ENCODE assay signal across 19 cellular contexts in the genomic region with DNA sequence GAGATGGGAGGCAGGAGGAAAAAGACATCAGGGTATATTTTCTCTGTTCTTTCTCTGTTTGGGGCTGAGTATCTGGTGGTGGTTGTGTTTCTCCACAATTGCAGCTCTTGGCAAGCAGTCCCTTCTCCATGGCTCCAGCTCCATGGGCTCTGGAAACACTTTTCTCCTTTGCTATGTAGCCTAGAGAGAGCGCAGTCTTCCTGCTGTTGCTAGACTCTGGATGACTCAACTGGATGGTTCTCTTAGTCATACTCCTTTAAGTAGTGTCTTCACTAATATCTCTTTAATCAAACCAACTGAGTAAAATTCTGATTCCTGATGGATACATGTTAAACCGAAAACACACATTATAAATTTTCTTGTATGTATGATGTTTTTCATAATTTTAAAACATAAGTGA. TPM values are rescaled to one million over a fixed set of nuclear protein-coding genes. Genes with fewer than 3 reads are reported as not detected.
DNase-seq lines count a peak whose midpoint lies in the region; ATAC-seq and TF ChIP-seq lines count a peak whose summit lies in the region.
"Had no signal": no experiment of that assay in that cellular context is flagged by ENCODE, and none has a peak within 500 bp of the region (broad histone marks: within the 10 kb centered on the region; RNA-seq: fewer than 3 reads in every experiment).

No MANE protein-coding gene starts in this region.

- ATAC-seq in HCT116 (no peak), GM18517 (IDR thresholded peaks at IDR 0.05; ENCODE audit: unreplicated experiment) (no peak)
- ATAC-seq: activated T-cell treated with anti-CD3 and anti-CD28 coated beads, Interleukin-2, amount 50 U/mL, for 72 hours had no signal

- no peaks in the 10 kb centered on the region for H3K27me3 ChIP-seq in HCT116 (ENCODE audit: insufficient read depth, low read length)
- no peaks in the 10 kb centered on the region for H3K27me3 ChIP-seq in ovary
- H3K27me3 ChIP-seq: uterus had no signal

- H3K36me3 ChIP-seq in HCT116 (ENCODE audit: control insufficient read depth in 1 of 2, insufficient read depth in 2 of 2, low read length in 2 of 2), result no peaks in the 10 kb centered on the region
- no peaks in the 10 kb centered on the region for H3K36me3 ChIP-seq in ovary
- H3K36me3 ChIP-seq: uterus had no signal

- WGBS in ovary, 3 donors, result 90 to 94% (median 92%) methylated on average over 2 of the region's 2 CpGs

- no peak for TF ChIP-seq RAD21 in HCT116 (IDR thresholded peaks at IDR 0.05; ENCODE audit: low read depth)

- RAD21 ChIA-PET in HCT116 (lab: Charles Lee; ENCODE audit: low non-redundant PET in 1 of 2, low total read pairs in 2 of 2, uncharacterized antibody in 2 of 2, unreplicated experiment in 2 of 2), result no interaction called here

- peaks cover 9% of the 10 kb centered on the region for H3K9me3 Mint-ChIP-seq in nephron
- H3K9me3 Mint-ChIP-seq: CD4-positive, CD25-positive, alpha-beta regulatory T cell had no signal

- H3K4me1 Mint-ChIP-seq in nephron, result peaks cover 18% of the 10 kb centered on the region

- intact Hi-C loops in HCT116 (cut with micrococcal nuclease), result loop anchor here (5.0 to 10.0 kb wide), 4 partner anchors 254 to 836 kb away; a partner anchor contains a TSS
- intact Hi-C loops in ovary (cut with DNase I), result no loop called here

- no peaks in the 10 kb centered on the region for H4K20me1 ChIP-seq in HCT116 (ENCODE audit: insufficient read depth)

- POLR2A ChIA-PET in HCT116 (lab: Charles Lee), result interaction anchor here (1.2 kb wide), 1 partner anchor 9 kb away, joined by 4 read pairs; a partner anchor contains a TSS

- H3K79me2 ChIP-seq in HCT116 (ENCODE audit: insufficient read depth, low read length), result peaks cover 4% of the 10 kb centered on the region; the same call in 1 of the 2 replicates

- no peaks in the 10 kb centered on the region for H3K9me2 ChIP-seq in HCT116 (ENCODE audit: insufficient read depth)

- no TSS peak for BruUV-seq in HCT116 (replicated peaks; lab: Mats Ljungman, UMichigan)

- no peak overlapping the region for H3K4me2 ChIP-seq in HCT116 (ENCODE audit: low read length)
- H3K4me2 ChIP-seq: KMS-11 had no signal

- H3K27ac Mint-ChIP-seq in nephron, result no peak overlapping the region
- H3K27ac Mint-ChIP-seq: activated T-cell treated with anti-CD3 and anti-CD28 coated beads, Interleukin-2, amount 50 U/mL, for 72 hours had no signal

- peaks cover 12 to 29% of the 10 kb centered on the region in 2 experiments for H3K4me1 ChIP-seq in HCT116 (ENCODE audit: control insufficient read depth in 1 of 2, insufficient read depth in 2 of 2, low read length in 2 of 2)
- H3K4me1 ChIP-seq in ovary (ENCODE audit: insufficient read depth), result peaks cover 1% of the 10 kb centered on the region

- H3K4me3 ChIP-seq in HCT116 (replicated peaks in 1 of 2; ENCODE audit: low read depth in 1 of 2, low read length in 2 of 2), result no peak overlapping the region
- H3K4me3 ChIP-seq in choroid plexus epithelial cell (ENCODE audit: low read depth, low read length), result no peak overlapping the region
- H3K4me3 ChIP-seq in ovary, result no peak overlapping the region
- H3K4me3 ChIP-seq: uterus had no signal

- H3K4me3 Mint-ChIP-seq in nephron, result peak overlapping the region in 2 of 3 experiments; percentile 25 to 63

- peaks cover 10% of the 10 kb centered on the region for H3K27me3 Mint-ChIP-seq in nephron (ENCODE audit: low read depth)

- H3K9ac ChIP-seq in HCT116 (ENCODE audit: low read length), result no peak overlapping the region
- H3K9ac ChIP-seq: KMS-11 had no signal

- no peak for DNase-seq in HCT116 (ENCODE audit: low read depth, low spot score)
- DNase-seq in RKO (ENCODE audit: low spot score), result peak; percentile 89
- DNase-seq in choroid plexus epithelial cell (ENCODE audit: low read depth), result peak; percentile 75
- no peak for DNase-seq in ovary
- no peak for DNase-seq in activated naive CD4-positive, alpha-beta T cell treated with Interleukin-2 at 50 U/mL for 16 hours
- DNase-seq: activated T-cell treated with anti-CD3 and anti-CD28 coated beads, Interleukin-2, amount 50 U/mL, for 72 hours; aorta; CD4-positive, CD25-positive, alpha-beta regulatory T cell; effector CD8-positive, alpha-beta T cell; GDM1; GOT3; NCI-H1694 treated with DMSO at 0.1 percent for 48 hours; NCI-H748 treated with DMSO at 0.1 percent for 48 hours; stimulated activated CD4-positive, alpha-beta T cell treated with anti-CD3 and anti-CD28 coated beads, Interleukin-4, amount 100 ng/mL, for 1 hour; T-helper 2 cell; uterus had no signal

- no peak overlapping the region for H3K27ac ChIP-seq in HCT116 (ENCODE audit: low read depth, low read length)
- H3K27ac ChIP-seq in ovary, result no peak overlapping the region
- H3K27ac ChIP-seq: KMS-11, uterus had no signal

- TF ChIP-seq EP300 in ovary (IDR thresholded peaks at IDR 0.05), result no peak

- no peak for TF ChIP-seq POLR2A in HCT116 (IDR thresholded peaks at IDR 0.05; ENCODE audit: borderline replicate concordance, extremely low read depth, insufficient read depth, insufficient read length)
- no peak for TF ChIP-seq POLR2A in ovary (IDR thresholded peaks at IDR 0.05)

- H3K36me3 Mint-ChIP-seq in nephron (ENCODE audit: low read depth), result peaks cover 15% of the 10 kb centered on the region
- H3K36me3 Mint-ChIP-seq: CD4-positive, CD25-positive, alpha-beta regulatory T cell had no signal

- no peaks in the 10 kb centered on the region for H3K9me3 ChIP-seq in HCT116 (ENCODE audit: control insufficient read depth in 1 of 2, insufficient read depth in 1 of 2, low read depth in 1 of 2, low read length in 2 of 2)
- H3K9me3 ChIP-seq in ovary, result no peaks in the 10 kb centered on the region
- H3K9me3 ChIP-seq: uterus had no signal

- CTCF ChIA-PET in HCT116 (lab: Charles Lee), result interaction anchor here (1.3 kb wide), 1 partner anchor 159 kb away, joined by 3 read pairs; no protein-coding TSS in a partner anchor

- TF ChIP-seq CTCF in HCT116 (IDR thresholded peaks at IDR 0.05 in 2 of 3, conservative IDR thresholded peaks at IDR 0.05 in 1 of 3; ENCODE audit: borderline replicate concordance in 1 of 3, insufficient read depth in 1 of 3, low read depth in 2 of 3, low read length in 2 of 3) (no peak), choroid plexus epithelial cell (conservative IDR thresholded peaks at IDR 0.05; ENCODE audit: low read depth, low read length) (peak; percentile 8), nephron (IDR thresholded peaks at IDR 0.05; ENCODE audit: unreplicated experiment in 3 of 3) (no peak), ovary (IDR thresholded peaks at IDR 0.05) (no peak)

- H2AFZ ChIP-seq in HCT116 (ENCODE audit: low read depth, low read length, poor library complexity, severe bottlenecking), result no peak overlapping the region

TF ChIP-seq in HCT116, 20 proteins besides CTCF, POLR2A, EP300 and RAD21:
- TF ChIP-seq EZH2 (IDR thresholded peaks at IDR 0.05), result no peak
- TF ChIP-seq FOSL1 (IDR thresholded peaks at IDR 0.05; ENCODE audit: low read depth), result peak; percentile 42; the same call in 1 of the 2 replicates

RNA-seq across cellular contexts. Expression of a gene that starts 3.3 kb away (rescaled TPM):
- total RNA-seq in HCT116 (2021; ENCODE audit: unreplicated experiment), result 23.8 TPM
- 9.9 and 11.0 TPM in 2 replicates for polyA plus RNA-seq in HCT116 (2012)
- total RNA-seq in ovary, result 10 to 100 TPM in 5 of 7 donors, 1 to 10 TPM in 2; 2.9 to 24.6 (median 13.3) TPM
- 10 to 100 TPM; 11.8 to 35.8 TPM for polyA plus RNA-seq in ovary

RNA-seq across cellular contexts. Expression of a gene that starts 9.3 kb away (rescaled TPM):
- total RNA-seq in HCT116 (2021; ENCODE audit: unreplicated experiment), result 2.5 TPM
- 1.6 and 2.6 TPM in 2 replicates for polyA plus RNA-seq in HCT116 (2012)
- total RNA-seq in ovary, result 1 to 10 TPM in 6 of 7 donors, under 1 TPM in 1; 0.89 to 2.0 (median 1.5) TPM
- polyA plus RNA-seq in ovary, result 1 to 10 TPM in 1 of 2 donors, under 1 TPM in 1; 0.57 to 6.7 TPM

Comparison
In these comparisons a context has a peak if more than half of its experiments do, and no peak if none do; other contexts are left out.
1. DNase-seq: peak in RKO (single experiment) and choroid plexus epithelial cell (single experiment); none in HCT116 (single experiment), ovary (0 of 5) and activated naive CD4-positive, alpha-beta T cell treated with Interleukin-2 at 50 U/mL for 16 hours (single experiment).